Comparison of ENCODE assay signal across 8 cellular contexts in genomic region chr17:80036715-80037477, GRCh38. TPM values are rescaled to one million over a fixed set of nuclear protein-coding genes. Genes with fewer than 3 reads are reported as not detected.
DNase-seq lines count a peak whose midpoint lies in the region; ATAC-seq and TF ChIP-seq lines count a peak whose summit lies in the region.

No MANE protein-coding gene starts in this region.

- H3K9me3 ChIP-seq in SJSA1 (replicated peaks) (no peaks in the 10 kb centered on the region), breast epithelium (no peaks in the 10 kb centered on the region), smooth muscle cell (replicated peaks; ENCODE audit: low read depth) (no peaks in the 10 kb centered on the region)

- H3K4me2 ChIP-seq in smooth muscle cell, result peak overlapping the region; percentile 99

- H3K27ac ChIP-seq in HL-60 (replicated peaks) (no peak overlapping the region), SJSA1 (peak overlapping the region; percentile 89), breast epithelium (peak overlapping the region; percentile 92 to 93), smooth muscle cell (ENCODE audit: low read depth) (peak overlapping the region; percentile 99)

- H3K27me3 ChIP-seq in HL-60 (ENCODE audit: insufficient read depth, poor library complexity, severe bottlenecking) (peaks cover 39% of the 10 kb centered on the region), SJSA1 (replicated peaks) (no peaks in the 10 kb centered on the region; the same call in 1 of the 2 replicates), breast epithelium (no peaks in the 10 kb centered on the region), smooth muscle cell (ENCODE audit: low read depth) (no peaks in the 10 kb centered on the region)

- DNase-seq in AG20443 (ENCODE audit: low spot score) (peak; percentile 58), HL-60 (ENCODE audit: low read depth in 1 of 2, low spot score in 1 of 2) (no peak), SJSA1 (ENCODE audit: low read depth in 1 of 2, low spot score in 2 of 2) (peak in 1 of 2 experiments; percentile 81), breast epithelium (ENCODE audit: low spot score in 2 of 2) (no peak), iPS-NIHi7 (ENCODE audit: extremely low spot score) (peak; percentile 74), smooth muscle cell (lab: John Stamatoyannopoulos, UW; ENCODE audit: unreplicated experiment) (peak; percentile 74), middle frontal gyrus (ENCODE audit: extremely low spot score, low spot score) (no peak)

- H3F3A ChIP-seq in smooth muscle cell (ENCODE audit: low read depth), result no peaks in the 10 kb centered on the region

- H3K4me1 ChIP-seq in SJSA1 (replicated peaks) (peaks cover 20% of the 10 kb centered on the region), breast epithelium (no peaks in the 10 kb centered on the region), smooth muscle cell (ENCODE audit: low read depth) (peaks cover 4% of the 10 kb centered on the region)

- peak overlapping the region; percentile 45 for H3K4me3 ChIP-seq in HL-60 (replicated peaks; ENCODE audit: insufficient read depth, low read length)
- peak overlapping the region; percentile 67 for H3K4me3 ChIP-seq in SJSA1
- peak overlapping the region; percentile 82 to 88 (median 83) for H3K4me3 ChIP-seq in breast epithelium
- H3K4me3 ChIP-seq in smooth muscle cell, result peak overlapping the region; percentile 73

- TF ChIP-seq CTCF in HL-60 (IDR thresholded peaks at IDR 0.05; ENCODE audit: insufficient read depth, low read length) (no peak), breast epithelium (IDR thresholded peaks at IDR 0.05) (no peak), smooth muscle cell (IDR thresholded peaks at IDR 0.05; ENCODE audit: borderline replicate concordance, insufficient read depth, poor library complexity, severe bottlenecking) (no peak)

- H4K20me1 ChIP-seq in smooth muscle cell (ENCODE audit: low read depth), result peaks cover 30% of the 10 kb centered on the region

- no peak for ATAC-seq in GM19395 (IDR thresholded peaks at IDR 0.05; ENCODE audit: unreplicated experiment)

- intact Hi-C loops in breast epithelium (cut with DNase I; ENCODE audit: low total_unique reads), result no loop called here

- TF ChIP-seq POLR2A in breast epithelium (IDR thresholded peaks at IDR 0.05), result no peak

- H3K36me3 ChIP-seq in SJSA1, result 0 out of 2 replicates have a peak, but pooled peaks cover 3% of the 10 kb centered on the region
- no peaks in the 10 kb centered on the region for H3K36me3 ChIP-seq in breast epithelium
- no peaks in the 10 kb centered on the region for H3K36me3 ChIP-seq in smooth muscle cell (ENCODE audit: low read depth)

- H2AFZ ChIP-seq in smooth muscle cell (ENCODE audit: low read depth), result peak overlapping the region; percentile 75

- WGBS in smooth muscle cell (ENCODE audit: low lambda C conversion rate), result 3% methylated on average over 37 of the region's 52 CpGs

- peaks cover 30% of the 10 kb centered on the region for H3K79me2 ChIP-seq in smooth muscle cell (ENCODE audit: low read depth)

- H3K9ac ChIP-seq in smooth muscle cell (ENCODE audit: low read depth), result peak overlapping the region; percentile 99

RNA-seq across cellular contexts. Expression of gene CCDC40, which starts 0.5 kb away (rescaled TPM):
- total RNA-seq in SJSA1 (2014; rRNA removed; shearing (Covaris generic)), result 2.2 TPM in 1 of 2 replicates, not detected in the other
- total RNA-seq in breast epithelium (10 to 100 TPM in 2 of 3 donors, 1 to 10 TPM in 1; 7.4 to 11.8 (median 11.6) TPM), smooth muscle cell (4.2 and 5.9 TPM in 2 replicates)
- polyA plus RNA-seq in smooth muscle cell, result 0.81 and 3.6 TPM in 2 replicates

RNA-seq across cellular contexts. Expression of gene TBC1D16, which starts 1.2 kb away (rescaled TPM):
- total RNA-seq in SJSA1 (2014; rRNA removed; shearing (Covaris generic)), result 39.5 and 42.0 TPM in 2 replicates
- 10 to 100 TPM; 27.1 to 92.2 (median 32.8) TPM for total RNA-seq in breast epithelium
- 17.4 and 26.4 TPM in 2 replicates for total RNA-seq in smooth muscle cell
- 22.0 and 24.6 TPM in 2 replicates for polyA plus RNA-seq in smooth muscle cell

Comparison
In these comparisons a context has a peak if more than half of its experiments do, and no peak if none do; other contexts are left out.
1. DNase-seq: peak in AG20443 (single experiment), iPS-NIHi7 (single experiment) and smooth muscle cell (single experiment); none in HL-60 (0 of 2), breast epithelium (0 of 2) and middle frontal gyrus (single experiment).
2. Peak in every context shown above with its lines, with median percentiles within 50 percentile points of each other: H3K4me3 ChIP-seq.